20 cellular contexts compared by ENCODE assay signal in the genomic region with DNA sequence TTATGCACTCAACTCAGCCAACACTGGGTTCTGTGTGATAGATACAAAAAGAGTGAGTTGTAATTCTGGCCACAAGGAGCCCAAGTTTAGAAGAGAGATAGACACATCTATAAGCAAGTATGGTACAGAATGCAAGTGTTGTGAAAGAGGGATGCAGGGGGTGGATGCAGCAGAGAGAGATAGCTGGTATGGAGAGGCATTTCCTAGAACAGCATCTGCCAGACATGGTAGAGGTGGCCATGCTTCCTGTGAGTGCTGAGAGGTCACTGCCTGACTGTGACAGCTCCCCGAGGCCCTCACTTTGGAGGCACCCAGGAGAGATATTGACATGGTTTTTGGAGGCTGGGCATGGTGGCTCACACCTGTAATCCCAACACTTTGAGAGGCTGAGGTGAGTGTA. TPM values are rescaled to one million over a fixed set of nuclear protein-coding genes. Genes with fewer than 3 reads are reported as not detected.
DNase-seq lines count a peak whose midpoint lies in the region; ATAC-seq lines count a peak whose summit lies in the region.
"Had no signal": no experiment of that assay in that cellular context is flagged by ENCODE, and none has a peak within 500 bp of the region (broad histone marks: within the 10 kb centered on the region; RNA-seq: fewer than 3 reads in every experiment).

No MANE protein-coding gene starts in this region.

- intact Hi-C loops in activated CD4-positive, alpha-beta T cell treated with anti-CD3 and anti-CD28 coated beads for 36 hours (cut with DNase I, micrococcal nuclease), result no loop called here

- POLR2A ChIA-PET in activated CD4-positive, alpha-beta T cell treated with anti-CD3 and anti-CD28 coated beads for 36 hours (lab: Charles Lee), result no interaction called here
- POLR2A ChIA-PET in CD8-positive, alpha-beta memory T cell (lab: Charles Lee), result no interaction called here
- POLR2A ChIA-PET in naive thymus-derived CD8-positive, alpha-beta T cell (lab: Charles Lee), result no interaction called here

- H3K27me3 Mint-ChIP-seq in activated CD4-positive, alpha-beta T cell treated with anti-CD3 and anti-CD28 coated beads for 36 hours, result no peaks in the 10 kb centered on the region
- peaks cover 8% of the 10 kb centered on the region for H3K27me3 Mint-ChIP-seq in CD4-positive, CD25-positive, alpha-beta regulatory T cell
- H3K27me3 Mint-ChIP-seq in CD8-positive, alpha-beta memory T cell, result peaks cover 2 to 10% of the 10 kb centered on the region in 2 donors
- H3K27me3 Mint-ChIP-seq in naive thymus-derived CD8-positive, alpha-beta T cell, result no peaks in the 10 kb centered on the region

- no peaks in the 10 kb centered on the region for H3K36me3 ChIP-seq in CD4-positive, CD25-positive, alpha-beta regulatory T cell (ENCODE audit: control insufficient read depth, insufficient read depth, low read length)
- H3K36me3 ChIP-seq in CD8-positive, alpha-beta memory T cell (ENCODE audit: insufficient read depth, low read length), result no peaks in the 10 kb centered on the region

- no peak overlapping the region for H3K4me3 ChIP-seq in CD4-positive, CD25-positive, alpha-beta regulatory T cell (ENCODE audit: low read depth, low read length)
- H3K4me3 ChIP-seq in CD8-positive, alpha-beta memory T cell (ENCODE audit: low read length), result no peak overlapping the region
- H3K4me3 ChIP-seq: A549, GM12878, GM23338, K562 had no signal

- peaks cover 52% of the 10 kb centered on the region for H3K4me1 Mint-ChIP-seq in activated CD4-positive, alpha-beta T cell treated with anti-CD3 and anti-CD28 coated beads for 36 hours
- peaks cover 25 to 70% (median 46%) of the 10 kb centered on the region in 4 donors for H3K4me1 Mint-ChIP-seq in CD4-positive, CD25-positive, alpha-beta regulatory T cell
- peaks cover 50 to 63% (median 56%) of the 10 kb centered on the region in 3 donors for H3K4me1 Mint-ChIP-seq in CD8-positive, alpha-beta memory T cell
- H3K4me1 Mint-ChIP-seq in naive thymus-derived CD8-positive, alpha-beta T cell, result peaks cover 46 to 64% (median 57%) of the 10 kb centered on the region in 4 donors
- H3K4me1 Mint-ChIP-seq: GM23338 had no signal

- H3K27ac ChIP-seq in CD4-positive, CD25-positive, alpha-beta regulatory T cell (ENCODE audit: insufficient read depth, low read length, poor library complexity, severe bottlenecking), result no peak overlapping the region
- H3K27ac ChIP-seq in CD8-positive, alpha-beta memory T cell (ENCODE audit: low read depth, low read length), result no peak overlapping the region
- H3K27ac ChIP-seq: 22Rv1, A549, C4-2B had no signal

- CTCF ChIA-PET in activated CD4-positive, alpha-beta T cell treated with anti-CD3 and anti-CD28 coated beads for 36 hours (lab: Charles Lee), result interaction anchor here (0.7 kb wide), 1 partner anchor 62 kb away, joined by 3 read pairs; no protein-coding TSS in a partner anchor
- CTCF ChIA-PET in CD8-positive, alpha-beta memory T cell (lab: Charles Lee), result no interaction called here

- H3K27ac Mint-ChIP-seq in activated CD4-positive, alpha-beta T cell treated with anti-CD3 and anti-CD28 coated beads for 36 hours, result peak overlapping the region; percentile 23
- H3K27ac Mint-ChIP-seq in CD4-positive, CD25-positive, alpha-beta regulatory T cell, result peak overlapping the region; percentile 85 to 99 (median 94)
- H3K27ac Mint-ChIP-seq in CD8-positive, alpha-beta memory T cell, result peak overlapping the region in 6 of 8 donors; percentile 16 to 95 (median 60)
- peak overlapping the region in 9 of 10 donors; percentile 7 to 100 (median 82) for H3K27ac Mint-ChIP-seq in naive thymus-derived CD8-positive, alpha-beta T cell
- H3K27ac Mint-ChIP-seq: GM23338 had no signal

- H3K9me3 ChIP-seq in CD4-positive, CD25-positive, alpha-beta regulatory T cell (ENCODE audit: control insufficient read depth in 2 of 2, low read length in 2 of 2), result no peaks in the 10 kb centered on the region
- no peaks in the 10 kb centered on the region for H3K9me3 ChIP-seq in CD8-positive, alpha-beta memory T cell (ENCODE audit: low read length)
- H3K9me3 ChIP-seq: A549 had no signal

- H3K9me3 Mint-ChIP-seq in activated CD4-positive, alpha-beta T cell treated with anti-CD3 and anti-CD28 coated beads for 36 hours (ENCODE audit: low read depth), result no peaks in the 10 kb centered on the region
- peaks cover 0 to 2% (median 0%) of the 10 kb centered on the region in 7 donors for H3K9me3 Mint-ChIP-seq in CD4-positive, CD25-positive, alpha-beta regulatory T cell
- H3K9me3 Mint-ChIP-seq in CD8-positive, alpha-beta memory T cell, result no peaks in the 10 kb centered on the region
- no peaks in the 10 kb centered on the region for H3K9me3 Mint-ChIP-seq in naive thymus-derived CD8-positive, alpha-beta T cell

- H3K4me3 Mint-ChIP-seq in activated CD4-positive, alpha-beta T cell treated with anti-CD3 and anti-CD28 coated beads for 36 hours, result no peak overlapping the region
- peak overlapping the region in 1 of 4 donors; percentile 16 for H3K4me3 Mint-ChIP-seq in CD4-positive, CD25-positive, alpha-beta regulatory T cell
- H3K4me3 Mint-ChIP-seq in CD8-positive, alpha-beta memory T cell, result peak overlapping the region in 1 of 7 donors; percentile 45
- peak overlapping the region in 3 of 10 donors; percentile 30 to 69 (median 45) for H3K4me3 Mint-ChIP-seq in naive thymus-derived CD8-positive, alpha-beta T cell
- H3K4me3 Mint-ChIP-seq: GM23338 had no signal

- peaks cover 52% of the 10 kb centered on the region for H3K4me1 ChIP-seq in CD4-positive, CD25-positive, alpha-beta regulatory T cell (ENCODE audit: control insufficient read depth, insufficient read depth, low read length, poor library complexity, severe bottlenecking)
- peaks cover 48% of the 10 kb centered on the region for H3K4me1 ChIP-seq in CD8-positive, alpha-beta memory T cell (ENCODE audit: insufficient read depth, low read length)
- H3K4me1 ChIP-seq: A549 had no signal

- DNase-seq in activated CD4-positive, alpha-beta T cell treated with anti-CD3 and anti-CD28 coated beads for 36 hours, result no peak
- DNase-seq in activated CD4-positive, alpha-beta T cell treated with anti-CD3 and anti-CD28 coated beads, Interleukin-2, amount 50 U/mL, for 48 hours, result no peak
- DNase-seq in CD4-positive, CD25-positive, alpha-beta regulatory T cell, result peak in 1 of 3 donors; percentile 71
- no peak for DNase-seq in CD8-positive, alpha-beta memory T cell
- no peak for DNase-seq in naive thymus-derived CD8-positive, alpha-beta T cell
- DNase-seq in GM03348 (ENCODE audit: low spot score) (no peak), DMS 273 (lab: John Stamatoyannopoulos, UW; ENCODE audit: unreplicated experiment) (no peak), NCI-H1694 treated with DMSO at 0.1 percent for 48 hours (lab: John Stamatoyannopoulos, UW) (no peak)
- DNase-seq: AML-193, DMS79 treated with DMSO at 0.1 percent for 48 hours, GF-D8, HCEC 1CT, IMR-90 had no signal

- no peak for ATAC-seq in activated CD4-positive, alpha-beta T cell treated with anti-CD3 and anti-CD28 coated beads for 36 hours
- ATAC-seq in CD4-positive, CD25-positive, alpha-beta regulatory T cell (ENCODE audit: low read depth in 2 of 2), result no peak
- no peak for ATAC-seq in naive thymus-derived CD8-positive, alpha-beta T cell
- ATAC-seq: A549, GM12878, GM23338, K562 had no signal

- no peaks in the 10 kb centered on the region for H3K27me3 ChIP-seq in CD4-positive, CD25-positive, alpha-beta regulatory T cell (ENCODE audit: control insufficient read depth, insufficient read depth, low read length)
- H3K27me3 ChIP-seq in CD8-positive, alpha-beta memory T cell (ENCODE audit: insufficient read depth, low read length, poor library complexity, severe bottlenecking), result no peaks in the 10 kb centered on the region

- H3K36me3 Mint-ChIP-seq in activated CD4-positive, alpha-beta T cell treated with anti-CD3 and anti-CD28 coated beads for 36 hours (ENCODE audit: low read depth), result no peaks in the 10 kb centered on the region
- peaks cover 9% of the 10 kb centered on the region for H3K36me3 Mint-ChIP-seq in CD4-positive, CD25-positive, alpha-beta regulatory T cell
- peaks cover 0 to 3% (median 2%) of the 10 kb centered on the region in 3 donors for H3K36me3 Mint-ChIP-seq in CD8-positive, alpha-beta memory T cell
- H3K36me3 Mint-ChIP-seq in naive thymus-derived CD8-positive, alpha-beta T cell, result peaks cover 0 to 3% (median 3%) of the 10 kb centered on the region in 3 donors

RNA-seq across cellular contexts. Expression of gene KRTAP16-1, which starts 2.0 kb away (rescaled TPM):
- not detected for total RNA-seq in activated CD4-positive, alpha-beta T cell treated with anti-CD3 and anti-CD28 coated beads for 36 hours
- total RNA-seq in CD4-positive, CD25-positive, alpha-beta regulatory T cell, result 0.42 TPM
- polyA plus RNA-seq in CD4-positive, CD25-positive, alpha-beta regulatory T cell, result under 1 TPM in 1 of 4 donors, not detected in 3; 0.17 TPM
- not detected for total RNA-seq in CD8-positive, alpha-beta memory T cell
- polyA plus RNA-seq in CD8-positive, alpha-beta memory T cell, result 0.58 TPM
- total RNA-seq in naive thymus-derived CD8-positive, alpha-beta T cell, result under 1 TPM in 1 of 2 experiments, not detected in 1; 0.23 TPM
- under 1 TPM in 1 of 3 donors, not detected in 2; 0.12 TPM for polyA plus RNA-seq in naive thymus-derived CD8-positive, alpha-beta T cell
- total RNA-seq: GM12878, GM23338, IMR-90, K562 had no signal
- polyA plus RNA-seq: A549, BJ, GM23338, IMR-90, K562 had no signal

RNA-seq across cellular contexts. Expression of gene KRTAP17-1, which starts 4.4 kb away (rescaled TPM):
- not detected for total RNA-seq in activated CD4-positive, alpha-beta T cell treated with anti-CD3 and anti-CD28 coated beads for 36 hours
- not detected for total RNA-seq in CD4-positive, CD25-positive, alpha-beta regulatory T cell
- polyA plus RNA-seq in CD4-positive, CD25-positive, alpha-beta regulatory T cell, result not detected
- total RNA-seq in CD8-positive, alpha-beta memory T cell, result not detected
- polyA plus RNA-seq in CD8-positive, alpha-beta memory T cell, result not detected
- not detected for total RNA-seq in naive thymus-derived CD8-positive, alpha-beta T cell
- polyA plus RNA-seq in naive thymus-derived CD8-positive, alpha-beta T cell, result not detected
- total RNA-seq: GM23338, IMR-90, K562 had no signal
- polyA plus RNA-seq: A549, BJ, GM23338, IMR-90, K562 had no signal

RNA-seq across cellular contexts. Expression of gene KRTAP29-1, which starts 8.5 kb away (rescaled TPM):
- total RNA-seq in activated CD4-positive, alpha-beta T cell treated with anti-CD3 and anti-CD28 coated beads for 36 hours, result not detected
- total RNA-seq in CD4-positive, CD25-positive, alpha-beta regulatory T cell, result not detected
- under 1 TPM in 1 of 4 donors, not detected in 3; 0.63 TPM for polyA plus RNA-seq in CD4-positive, CD25-positive, alpha-beta regulatory T cell
- not detected for total RNA-seq in CD8-positive, alpha-beta memory T cell
- polyA plus RNA-seq in CD8-positive, alpha-beta memory T cell, result 0.22 TPM
- not detected for total RNA-seq in naive thymus-derived CD8-positive, alpha-beta T cell
- polyA plus RNA-seq in naive thymus-derived CD8-positive, alpha-beta T cell, result 1 to 10 TPM in 1 of 3 donors, not detected in 2; 1.1 TPM
- total RNA-seq: GM12878, GM23338, IMR-90, K562 had no signal
- polyA plus RNA-seq: A549, BJ, GM23338, IMR-90, K562 had no signal

RNA-seq across cellular contexts. Expression of gene KRTAP9-7, which starts 35.6 kb away (rescaled TPM):
- not detected for total RNA-seq in activated CD4-positive, alpha-beta T cell treated with anti-CD3 and anti-CD28 coated beads for 36 hours
- not detected for total RNA-seq in CD4-positive, CD25-positive, alpha-beta regulatory T cell
- polyA plus RNA-seq in CD4-positive, CD25-positive, alpha-beta regulatory T cell, result not detected
- total RNA-seq in CD8-positive, alpha-beta memory T cell, result not detected
- not detected for polyA plus RNA-seq in CD8-positive, alpha-beta memory T cell
- not detected for total RNA-seq in naive thymus-derived CD8-positive, alpha-beta T cell
- polyA plus RNA-seq in naive thymus-derived CD8-positive, alpha-beta T cell, result not detected
- total RNA-seq: GM12878, GM23338, IMR-90, K562 had no signal
- polyA plus RNA-seq: A549, BJ, GM12878, GM23338, IMR-90, K562 had no signal

RNA-seq across cellular contexts. Expression of gene KRT33A, which starts 39.5 kb away (rescaled TPM):
- not detected for total RNA-seq in activated CD4-positive, alpha-beta T cell treated with anti-CD3 and anti-CD28 coated beads for 36 hours
- total RNA-seq in CD4-positive, CD25-positive, alpha-beta regulatory T cell, result not detected
- polyA plus RNA-seq in CD4-positive, CD25-positive, alpha-beta regulatory T cell, result not detected
- total RNA-seq in CD8-positive, alpha-beta memory T cell, result not detected
- polyA plus RNA-seq in CD8-positive, alpha-beta memory T cell, result not detected
- total RNA-seq in naive thymus-derived CD8-positive, alpha-beta T cell, result not detected
- polyA plus RNA-seq in naive thymus-derived CD8-positive, alpha-beta T cell, result not detected
- total RNA-seq: GM12878, GM23338, IMR-90, K562 had no signal
- polyA plus RNA-seq: A549, BJ, GM12878, GM23338, IMR-90, K562 had no signal

Comparison
In these comparisons a context has a peak if more than half of its experiments do, and no peak if none do; other contexts are left out.
1. H3K27ac Mint-ChIP-seq: peak in every context shown above with its lines; median percentile 94 in CD4-positive, CD25-positive, alpha-beta regulatory T cell; 82 in naive thymus-derived CD8-positive, alpha-beta T cell; 60 in CD8-positive, alpha-beta memory T cell; 23 in activated CD4-positive, alpha-beta T cell treated with anti-CD3 and anti-CD28 coated beads for 36 hours.